Comparison of ENCODE assay signal across 15 cellular contexts in the genomic region with DNA sequence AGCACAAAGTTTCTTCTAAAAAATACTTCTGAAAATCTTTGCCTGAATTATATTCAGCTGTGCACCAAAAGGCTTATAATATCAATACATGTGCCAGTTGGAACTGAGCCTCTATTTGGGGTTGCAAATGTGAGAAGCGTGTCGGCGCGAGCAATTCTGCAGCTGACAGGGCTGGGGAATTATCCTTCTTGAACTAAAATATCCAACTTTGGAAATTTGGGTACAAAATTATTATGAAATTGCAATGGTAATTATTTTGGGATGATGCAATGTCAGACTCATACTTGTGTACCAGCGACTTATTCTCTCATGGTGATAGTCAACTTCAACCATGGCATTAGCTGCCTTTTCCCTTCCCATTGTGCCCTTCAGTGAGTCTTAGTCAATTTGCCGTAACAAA.
"Had no signal": no experiment of that assay in that cellular context is flagged by ENCODE, and none has a peak within 500 bp of the region (broad histone marks: within the 10 kb centered on the region; RNA-seq: fewer than 3 reads in every experiment).

No MANE protein-coding gene starts in this region.

- H3K4me1 Mint-ChIP-seq: activated CD8-positive, alpha-beta memory T cell treated with anti-CD3 and anti-CD28 coated beads, Interleukin-2, amount 10 ng/mL, durations not matched to agents 7 days and 5 days; activated naive CD4-positive, alpha-beta T cell treated with anti-CD3 and anti-CD28 coated beads, Interleukin-2, amount 10 ng/mL, durations not matched to agents 7 days and 5 days; central memory CD8-positive, alpha-beta T cell; stimulated activated naive CD8-positive, alpha-beta T cell treated with anti-CD3 and anti-CD28 coated beads, Interleukin-15, amount 100 ng/mL, for 72 hours had no signal

- ATAC-seq: activated CD8-positive, alpha-beta memory T cell treated with anti-CD3 and anti-CD28 coated beads, Interleukin-2, amount 10 ng/mL, durations not matched to agents 7 days and 5 days; right cardiac atrium; stimulated activated naive CD8-positive, alpha-beta T cell treated with anti-CD3 and anti-CD28 coated beads, Interleukin-15, amount 100 ng/mL, for 72 hours had no signal

- H3K27ac ChIP-seq: adrenal gland, spleen had no signal

- H3K27me3 Mint-ChIP-seq: activated CD8-positive, alpha-beta memory T cell treated with anti-CD3 and anti-CD28 coated beads, Interleukin-2, amount 10 ng/mL, durations not matched to agents 7 days and 5 days; activated naive CD4-positive, alpha-beta T cell treated with anti-CD3 and anti-CD28 coated beads, Interleukin-2, amount 10 ng/mL, durations not matched to agents 7 days and 5 days; central memory CD8-positive, alpha-beta T cell; stimulated activated naive CD8-positive, alpha-beta T cell treated with anti-CD3 and anti-CD28 coated beads, Interleukin-15, amount 100 ng/mL, for 72 hours had no signal

- H3K27ac Mint-ChIP-seq: activated CD8-positive, alpha-beta memory T cell treated with anti-CD3 and anti-CD28 coated beads, Interleukin-2, amount 10 ng/mL, durations not matched to agents 7 days and 5 days; activated naive CD4-positive, alpha-beta T cell treated with anti-CD3 and anti-CD28 coated beads, Interleukin-2, amount 10 ng/mL, durations not matched to agents 7 days and 5 days; activated T-helper 2 cell treated with anti-CD3 and anti-CD28 coated beads, Interferon-gamma antibody, Interleukin-2, Interleukin-4, amounts not matched to agents 10 μg/mL and 5 μg/mL and 100 μg/mL, durations not matched to agents 14 hours and 24 hours and 36 hours; nephron; stimulated activated naive CD8-positive, alpha-beta T cell treated with anti-CD3 and anti-CD28 coated beads, Interleukin-15, amount 100 ng/mL, for 72 hours; T-helper 2 cell treated with Interferon-gamma antibody and Interleukin-4, amounts not matched to agents 5 μg/mL and 100 μg/mL, for 36 hours had no signal

- H3K9me3 Mint-ChIP-seq: activated naive CD4-positive, alpha-beta T cell treated with anti-CD3 and anti-CD28 coated beads, Interleukin-2, amount 10 ng/mL, durations not matched to agents 7 days and 5 days; activated T-helper 2 cell treated with anti-CD3 and anti-CD28 coated beads, Interferon-gamma antibody, Interleukin-2, Interleukin-4, amounts not matched to agents 10 μg/mL and 5 μg/mL and 100 μg/mL, durations not matched to agents 14 hours and 24 hours and 36 hours; central memory CD8-positive, alpha-beta T cell; nephron; stimulated activated naive CD8-positive, alpha-beta T cell treated with anti-CD3 and anti-CD28 coated beads, Interleukin-15, amount 100 ng/mL, for 72 hours; T-helper 2 cell treated with Interferon-gamma antibody and Interleukin-4, amounts not matched to agents 5 μg/mL and 100 μg/mL, for 36 hours had no signal

- H3K4me1 ChIP-seq: adrenal gland, spleen had no signal

- H3K9me3 ChIP-seq: adrenal gland, spleen, thoracic aorta had no signal

- H3K36me3 Mint-ChIP-seq: activated CD8-positive, alpha-beta memory T cell treated with anti-CD3 and anti-CD28 coated beads, Interleukin-2, amount 10 ng/mL, durations not matched to agents 7 days and 5 days; activated naive CD4-positive, alpha-beta T cell treated with anti-CD3 and anti-CD28 coated beads, Interleukin-2, amount 10 ng/mL, durations not matched to agents 7 days and 5 days had no signal

- H3K4me3 ChIP-seq: adrenal gland, spleen, thoracic aorta had no signal

- H3K4me3 Mint-ChIP-seq: activated CD8-positive, alpha-beta memory T cell treated with anti-CD3 and anti-CD28 coated beads, Interleukin-2, amount 10 ng/mL, durations not matched to agents 7 days and 5 days; activated naive CD4-positive, alpha-beta T cell treated with anti-CD3 and anti-CD28 coated beads, Interleukin-2, amount 10 ng/mL, durations not matched to agents 7 days and 5 days; central memory CD8-positive, alpha-beta T cell; nephron; stimulated activated naive CD8-positive, alpha-beta T cell treated with anti-CD3 and anti-CD28 coated beads, Interleukin-15, amount 100 ng/mL, for 72 hours; T-helper 2 cell treated with Interferon-gamma antibody and Interleukin-4, amounts not matched to agents 5 μg/mL and 100 μg/mL, for 36 hours had no signal

- H3K36me3 ChIP-seq: adrenal gland, spleen, thoracic aorta had no signal

- H3K27me3 ChIP-seq: adrenal gland, spleen had no signal

- DNase-seq: activated CD8-positive, alpha-beta memory T cell treated with anti-CD3 and anti-CD28 coated beads, Interleukin-2, amount 10 ng/mL, durations not matched to agents 7 days and 5 days; activated naive CD4-positive, alpha-beta T cell treated with anti-CD3 and anti-CD28 coated beads, Interleukin-2, amount 10 ng/mL, durations not matched to agents 7 days and 5 days; activated T-cell treated with anti-CD3 and anti-CD28 coated beads, Interleukin-2, amount 50 U/mL, for 1 hour; adrenal gland; cortex of kidney; effector CD4-positive, alpha-beta T cell; nucleus accumbens; spleen; stimulated activated naive CD8-positive, alpha-beta T cell treated with anti-CD3 and anti-CD28 coated beads, Interleukin-15, amount 100 ng/mL, for 72 hours had no signal
